27 cellular contexts compared by ENCODE assay signal in the genomic region with DNA sequence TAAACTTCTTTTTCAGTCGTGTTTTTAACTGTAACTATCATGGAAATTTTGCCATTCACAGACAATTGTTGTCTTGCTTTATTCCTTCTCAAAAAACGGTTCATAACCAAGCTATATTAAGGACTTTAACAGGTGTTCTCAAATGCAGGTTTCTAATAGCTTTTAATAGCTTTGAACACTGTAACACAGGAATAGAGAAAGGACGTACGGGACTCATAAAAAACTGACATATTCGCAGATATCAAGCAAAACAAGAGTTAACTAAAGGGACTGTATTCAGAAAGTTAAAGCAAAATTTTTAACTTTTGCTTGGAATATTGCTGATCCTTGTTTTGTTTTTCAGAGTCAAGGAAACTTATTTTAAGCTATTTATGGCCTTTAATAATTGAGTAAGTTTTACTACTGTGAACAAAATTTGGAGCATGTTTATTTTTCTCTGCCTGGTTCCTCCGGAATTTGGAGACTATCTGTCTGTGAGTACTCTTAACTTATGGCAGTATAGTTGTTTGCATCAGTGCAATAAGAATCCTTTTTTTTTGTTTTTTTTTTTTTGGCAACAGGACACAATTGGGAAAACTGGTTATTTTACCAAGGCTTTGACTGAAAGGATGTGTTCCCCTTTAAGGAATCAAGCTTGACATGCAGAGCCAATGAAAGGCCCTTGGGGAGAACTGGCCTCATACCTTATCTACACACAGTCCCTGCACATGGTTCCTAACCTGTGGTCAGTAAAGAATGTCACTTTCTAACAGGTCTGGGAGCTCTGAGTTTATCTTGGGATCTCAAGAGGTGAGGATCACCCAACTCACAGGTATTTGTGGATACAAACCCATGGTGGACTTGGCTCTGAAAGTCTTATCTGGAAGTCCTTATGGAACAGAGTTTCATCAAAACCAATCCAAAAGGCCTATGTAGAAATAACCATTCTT. TPM values are rescaled to one million over a fixed set of nuclear protein-coding genes. Genes with fewer than 3 reads are reported as not detected.
A peak's percentile ranks its signal among the peaks of the same experiment; 100 is the strongest.
DNase-seq lines count a peak whose midpoint lies in the region; ATAC-seq, FAIRE-seq and TF ChIP-seq lines count a peak whose summit lies in the region.
"Had no signal": no experiment of that assay in that cellular context is flagged by ENCODE, and none has a peak within 500 bp of the region (broad histone marks: within the 10 kb centered on the region; RNA-seq: fewer than 3 reads in every experiment).

No MANE protein-coding gene starts in this region.

- H3K27ac Mint-ChIP-seq in mesothelial cell of epicardium: no peak overlapping the region
- H3K27ac Mint-ChIP-seq: activated T-cell treated with anti-CD3 and anti-CD28 coated beads, Interleukin-2, amount 50 U/mL, for 24 hours; CD8-positive, alpha-beta T cell; nephron progenitor cell had no signal

- no peaks in the 10 kb centered on the region for H3K36me3 ChIP-seq in bronchial epithelial cell (ENCODE audit: control insufficient read depth, insufficient read depth, low read length)
- no peaks in the 10 kb centered on the region for H3K36me3 ChIP-seq in skeletal muscle satellite cell (ENCODE audit: insufficient read depth, low read length)
- H3K36me3 ChIP-seq: colonic mucosa, pancreas, spleen, thoracic aorta had no signal

- DNase-seq in EH (ENCODE audit: low read depth): peak; percentile 76
- DNase-seq in M059J (ENCODE audit: low read depth): peak; percentile 34
- no peak for DNase-seq in bronchial epithelial cell (ENCODE audit: low read depth)
- no peak for DNase-seq in left colon
- DNase-seq in mesothelial cell of epicardium (ENCODE audit: low spot score in 2 of 2, unreplicated experiment in 2 of 2): no peak
- no peak for DNase-seq in NCI-H774 (lab: John Stamatoyannopoulos, UW)
- DNase-seq: activated CD8-positive, alpha-beta memory T cell treated with anti-CD3 and anti-CD28 coated beads for 24 hours; activated naive CD4-positive, alpha-beta T cell; activated T-cell treated with anti-CD3 and anti-CD28 coated beads, Interleukin-2, amount 50 U/mL, for 24 hours; CD8-positive, alpha-beta T cell; colonic mucosa; DMS79; effector memory CD4-positive, alpha-beta T cell; NCI-H1436; NCI-H446 treated with DMSO at 0.1 percent for 48 hours; nephron progenitor cell; pancreas; SHP77; spleen; stimulated activated CD4-positive, alpha-beta T cell treated with anti-CD3 and anti-CD28 coated beads, Interleukin-4, amount 100 ng/mL, for 24 hours; stimulated activated naive CD4-positive, alpha-beta T cell; T-helper 1 cell had no signal

- no peaks in the 10 kb centered on the region for H3K36me3 Mint-ChIP-seq in mesothelial cell of epicardium
- H3K36me3 Mint-ChIP-seq: CD8-positive, alpha-beta T cell had no signal

- no peaks in the 10 kb centered on the region for H3K27me3 Mint-ChIP-seq in mesothelial cell of epicardium (ENCODE audit: low read depth)
- H3K27me3 Mint-ChIP-seq: activated T-cell treated with anti-CD3 and anti-CD28 coated beads, Interleukin-2, amount 50 U/mL, for 24 hours had no signal

- no peak overlapping the region for H3K9ac ChIP-seq in skeletal muscle satellite cell (ENCODE audit: low read depth, low read length)

- H3K4me2 ChIP-seq in skeletal muscle satellite cell (ENCODE audit: low read length): peak overlapping the region; percentile 9
- H3K4me2 ChIP-seq: hepatocyte had no signal

- H3K9me3 ChIP-seq in skeletal muscle satellite cell (replicated peaks; ENCODE audit: low read length): no peaks in the 10 kb centered on the region
- H3K9me3 ChIP-seq: colonic mucosa, pancreas, spleen, thoracic aorta had no signal

- FAIRE-seq in bronchial epithelial cell (lab: Jason Lieb, UNC): peak; percentile 84
- FAIRE-seq: frontal cortex, pancreas had no signal

- peaks cover 10% of the 10 kb centered on the region for H3K9me3 Mint-ChIP-seq in mesothelial cell of epicardium
- H3K9me3 Mint-ChIP-seq: activated T-cell treated with anti-CD3 and anti-CD28 coated beads, Interleukin-2, amount 50 U/mL, for 24 hours; CD8-positive, alpha-beta T cell had no signal

- H3K4me1 Mint-ChIP-seq in mesothelial cell of epicardium: peaks cover 24% of the 10 kb centered on the region

- intact Hi-C loops in left colon (cut with DNase I, micrococcal nuclease): no loop called here

- TF ChIP-seq CTCF in bronchial epithelial cell (IDR thresholded peaks at IDR 0.05; ENCODE audit: insufficient read depth, low read length, severe bottlenecking) (no peak), mesothelial cell of epicardium (IDR thresholded peaks at IDR 0.05; ENCODE audit: unreplicated experiment) (no peak)

- H3K27me3 ChIP-seq in bronchial epithelial cell (ENCODE audit: control insufficient read depth, insufficient read depth, low read length): no peaks in the 10 kb centered on the region
- H3K27me3 ChIP-seq in skeletal muscle satellite cell (ENCODE audit: control insufficient read depth, insufficient read depth, low read length): no peaks in the 10 kb centered on the region
- H3K27me3 ChIP-seq: colonic mucosa, hepatocyte, pancreas, spleen had no signal

- peaks cover 18% of the 10 kb centered on the region for H3K4me1 ChIP-seq in skeletal muscle satellite cell (ENCODE audit: control insufficient read depth, insufficient read depth, low read length)
- H3K4me1 ChIP-seq: colonic mucosa had no signal

- H3K4me3 Mint-ChIP-seq in mesothelial cell of epicardium: no peak overlapping the region
- H3K4me3 Mint-ChIP-seq: activated T-cell treated with anti-CD3 and anti-CD28 coated beads, Interleukin-2, amount 50 U/mL, for 24 hours; CD8-positive, alpha-beta T cell; nephron progenitor cell had no signal

- no peak overlapping the region for H3K4me3 ChIP-seq in bronchial epithelial cell (ENCODE audit: low read depth, low read length)
- no peak overlapping the region for H3K4me3 ChIP-seq in skeletal muscle satellite cell (ENCODE audit: low read length)
- H3K4me3 ChIP-seq: colonic mucosa, hepatocyte, pancreas, spleen, thoracic aorta had no signal

- ATAC-seq in left colon: no peak
- ATAC-seq: CD8-positive, alpha-beta T cell; HCT116; pancreas had no signal

RNA-seq across cellular contexts. Expression of a gene that starts 5.8 kb away (rescaled TPM):
- total RNA-seq in M059J (2014; rRNA removed; shearing (Covaris generic)): 84.3 and 114 TPM in 2 replicates
- total RNA-seq in bronchial epithelial cell: 128 and 192 TPM in 2 replicates
- 57.4 and 82.4 TPM in 2 replicates for total RNA-seq in skeletal muscle satellite cell (2012; rRNA removed)
- 100 to 1,000 TPM; 253 to 260 TPM for total RNA-seq in left colon
- 223 to 228 TPM (median 224 TPM) in 3 replicates for total RNA-seq in mesothelial cell of epicardium

Comparison
In these comparisons a context has a peak if more than half of its experiments do, and no peak if none do; other contexts are left out.
1. DNase-seq: peak in EH (single experiment) and M059J (single experiment); none in bronchial epithelial cell (single experiment), left colon (0 of 2), mesothelial cell of epicardium (0 of 2) and NCI-H774 (single experiment).